28 cellular contexts compared by ENCODE assay signal in genomic region chr3:128429751-128430150, GRCh38. TPM values are rescaled to one million over a fixed set of nuclear protein-coding genes. Genes with fewer than 3 reads are reported as not detected.
DNase-seq lines count a peak whose midpoint lies in the region; ATAC-seq, FAIRE-seq and TF ChIP-seq lines count a peak whose summit lies in the region.
"Had no signal": no experiment of that assay in that cellular context is flagged by ENCODE, and none has a peak within 500 bp of the region (broad histone marks: within the 10 kb centered on the region; RNA-seq: fewer than 3 reads in every experiment).

No MANE protein-coding gene starts in this region.

- H3K27ac Mint-ChIP-seq in glutamatergic neuron (ENCODE audit: unreplicated experiment) (no peak overlapping the region), neural crest cell (ENCODE audit: unreplicated experiment) (no peak overlapping the region)
- H3K27ac Mint-ChIP-seq: CD4-positive, alpha-beta T cell; CD8-positive, alpha-beta memory T cell; H9 had no signal

- H3K36me3 ChIP-seq in HepG2 (replicated peaks in 1 of 2; ENCODE audit: control insufficient read depth in 1 of 2, insufficient read depth in 2 of 2, low read length in 2 of 2) (no peaks in the 10 kb centered on the region), right lobe of liver (no peaks in the 10 kb centered on the region), MG63 (no peaks in the 10 kb centered on the region), stomach (no peaks in the 10 kb centered on the region)
- H3K36me3 ChIP-seq: BE2C; BLaER1 treated with 17β-estradiol and CSF1 and Interleukin-3, amounts not matched to agents 10 nM and 100 nM had no signal

- H3K79me2 ChIP-seq in HepG2 (ENCODE audit: insufficient read depth, low read length) = no peaks in the 10 kb centered on the region

- TF ChIP-seq EP300 in HepG2 (IDR thresholded peaks at IDR 0.05; ENCODE audit: low read depth in 2 of 2, low read length in 2 of 2) (no peak), HepG2 (CRISPR knock-in tag; IDR thresholded peaks at IDR 0.05; ENCODE audit: borderline replicate concordance) (no peak), stomach (IDR thresholded peaks at IDR 0.05) (no peak)

- no peak overlapping the region for H3K4me2 ChIP-seq in HepG2 (ENCODE audit: low read depth, low read length)
- H3K4me2 ChIP-seq: A549; BLaER1 treated with 17β-estradiol and CSF1 and Interleukin-3, amounts not matched to agents 10 nM and 100 nM had no signal

- peaks cover 18 to 60% of the 10 kb centered on the region in 2 experiments for H3K27me3 ChIP-seq in HepG2 (ENCODE audit: control insufficient read depth in 1 of 2, insufficient read depth in 2 of 2, low read length in 2 of 2)
- peaks cover 0 to 4% of the 10 kb centered on the region in 2 donors for H3K27me3 ChIP-seq in right lobe of liver
- no peaks in the 10 kb centered on the region for H3K27me3 ChIP-seq in MG63
- peaks cover 7 to 89% (median 46%) of the 10 kb centered on the region in 3 donors for H3K27me3 ChIP-seq in stomach
- H3K27me3 ChIP-seq: BE2C had no signal

- BruUV-seq in HepG2 (replicated peaks; lab: Mats Ljungman, UMichigan) = no TSS peak

- WGBS in HepG2 (ENCODE audit: low lambda C conversion rate) = 40% methylated on average over 2 of the region's 8 CpGs
- WGBS in right lobe of liver (ENCODE audit: insufficient coverage, low coverage, low lambda C conversion rate, missing lambda C conversion rate) = no CpG with 5 or more reads among the region's 8 CpGs
- 86 to 91% (median 87%) methylated on average over 8 of the region's 8 CpGs for WGBS in stomach, 5 donors

- H3K27ac ChIP-seq in HepG2 (ENCODE audit: extremely low read length, insufficient read depth, low read length) (no peak overlapping the region), right lobe of liver (no peak overlapping the region), stomach (no peak overlapping the region)
- H3K27ac ChIP-seq: A549; BLaER1 treated with 17β-estradiol and CSF1 and Interleukin-3, amounts not matched to agents 10 nM and 100 nM; GM23248 had no signal

- H3K36me3 Mint-ChIP-seq in glutamatergic neuron (ENCODE audit: unreplicated experiment) = no peaks in the 10 kb centered on the region
- no peaks in the 10 kb centered on the region for H3K36me3 Mint-ChIP-seq in neural crest cell (ENCODE audit: low read depth)
- H3K36me3 Mint-ChIP-seq: CD14-positive monocyte; CD8-positive, alpha-beta memory T cell had no signal

- no peak overlapping the region for H2AFZ ChIP-seq in HepG2 (ENCODE audit: low read length)
- H2AFZ ChIP-seq: GM23248 had no signal

- no peak overlapping the region for H3K4me3 Mint-ChIP-seq in glutamatergic neuron (ENCODE audit: unreplicated experiment)
- H3K4me3 Mint-ChIP-seq in neural crest cell = peak overlapping the region; percentile 66
- H3K4me3 Mint-ChIP-seq: CD14-positive monocyte; CD4-positive, alpha-beta T cell; CD8-positive, alpha-beta memory T cell had no signal

- H3K4me1 ChIP-seq in HepG2 (ENCODE audit: insufficient read depth, low read length) (peaks cover 22% of the 10 kb centered on the region; the same call in 1 of the 2 replicates), right lobe of liver (peaks cover 0 to 15% (median 0%) of the 10 kb centered on the region in 4 donors), stomach (peaks cover 17 to 30% (median 27%) of the 10 kb centered on the region in 4 donors)

- peaks cover 11% of the 10 kb centered on the region for H3K27me3 Mint-ChIP-seq in glutamatergic neuron (ENCODE audit: unreplicated experiment)
- H3K27me3 Mint-ChIP-seq in neural crest cell (ENCODE audit: low read depth) = peaks cover 82% of the 10 kb centered on the region

- ATAC-seq in HepG2 (no peak), right lobe of liver (no peak)
- ATAC-seq: A549, GM12878, HCT116 had no signal

- H3K9me3 ChIP-seq in HepG2 (ENCODE audit: low read length) (no peaks in the 10 kb centered on the region), right lobe of liver (no peaks in the 10 kb centered on the region), MG63 (no peaks in the 10 kb centered on the region), stomach (no peaks in the 10 kb centered on the region)
- H3K9me3 ChIP-seq: A549; BE2C; BLaER1 treated with 17β-estradiol and CSF1 and Interleukin-3, amounts not matched to agents 10 nM and 100 nM had no signal

- TF ChIP-seq POLR2A in HepG2 (IDR thresholded peaks at IDR 0.05; ENCODE audit: insufficient read depth in 1 of 2, low read depth in 2 of 2, low read length in 2 of 2) = no peak
- TF ChIP-seq POLR2A in right lobe of liver (IDR thresholded peaks at IDR 0.05) = no peak
- no peak for TF ChIP-seq POLR2A in stomach (IDR thresholded peaks at IDR 0.05)

- no peaks in the 10 kb centered on the region for H4K20me1 ChIP-seq in HepG2 (ENCODE audit: insufficient read depth, low read length)

- TF ChIP-seq CTCF in HepG2 (CRISPR knock-in tag; IDR thresholded peaks at IDR 0.05) = no peak
- TF ChIP-seq CTCF in right lobe of liver (IDR thresholded peaks at IDR 0.05) = no peak
- no peak for TF ChIP-seq CTCF in glutamatergic neuron (IDR thresholded peaks at IDR 0.05; ENCODE audit: partially characterized antibody, unreplicated experiment)
- no peak for TF ChIP-seq CTCF in neural crest cell (conservative IDR thresholded peaks at IDR 0.05)
- TF ChIP-seq CTCF in stomach (IDR thresholded peaks at IDR 0.05) = no peak

- H3K4me1 Mint-ChIP-seq in glutamatergic neuron (ENCODE audit: low read depth, unreplicated experiment) (peaks cover 16% of the 10 kb centered on the region), neural crest cell (peaks cover 31% of the 10 kb centered on the region)

- in situ Hi-C loops in HepG2 (cut with HindIII; ENCODE audit: extremely low pct_ligation_motif_present, low pct_unique_long_range_greater_than_20kb) = loop anchor here (5.0 kb wide), 1 partner anchor 58 kb away; no protein-coding TSS in a partner anchor

- intact Hi-C loops in HepG2 (cut with micrococcal nuclease; ENCODE audit: unreplicated experiment) = loop anchor here (5.0 to 10.0 kb wide), 3 partner anchors 107 to 257 kb away; no protein-coding TSS in a partner anchor
- intact Hi-C loops in right lobe of liver (cut with DNase I) = loop anchor here (5.0 to 10.0 kb wide), 2 partner anchors 68 to 155 kb away; no protein-coding TSS in a partner anchor
- intact Hi-C loops in posterior vena cava (cut with DNase I) = loop anchor here (5.0 kb wide), 3 partner anchors 63 to 178 kb away; partner anchors contain the start of gene GATA2 (in 1 of the 2)
- intact Hi-C loops in stomach (cut with DNase I; ENCODE audit: low total_unique reads) = loop anchor here (5.0 to 10.0 kb wide), 3 partner anchors 63 to 178 kb away; partner anchors contain the start of gene GATA2

- H3K4me3 ChIP-seq in HepG2 (replicated peaks in 1 of 3; ENCODE audit: insufficient read depth in 1 of 3, low read depth in 2 of 3, low read length in 3 of 3) = no peak overlapping the region
- no peak overlapping the region for H3K4me3 ChIP-seq in right lobe of liver
- H3K4me3 ChIP-seq in MG63 = no peak overlapping the region
- H3K4me3 ChIP-seq in stomach = no peak overlapping the region
- H3K4me3 ChIP-seq: A549; BLaER1 treated with 17β-estradiol and CSF1 and Interleukin-3, amounts not matched to agents 10 nM and 100 nM; GM12878; GM23248 had no signal

- TF ChIP-seq RAD21 in HepG2 (CRISPR knock-in tag; IDR thresholded peaks at IDR 0.05) = no peak

- peaks cover 15% of the 10 kb centered on the region for H3K9me3 Mint-ChIP-seq in glutamatergic neuron (ENCODE audit: unreplicated experiment)
- H3K9me3 Mint-ChIP-seq in neural crest cell = no peaks in the 10 kb centered on the region
- H3K9me3 Mint-ChIP-seq: CD4-positive, alpha-beta T cell; CD8-positive, alpha-beta memory T cell; H9 had no signal

- CTCF ChIA-PET in HepG2 (lab: Yijun Ruan, JAX; ENCODE audit: low intra/inter-chr PET ratio, low total read pairs) = no interaction called here

- POLR2A ChIA-PET in HepG2 (lab: Yijun Ruan, JAX) = no interaction called here

- DNase-seq in HepG2 (ENCODE audit: low spot score) = no peak
- no peak for DNase-seq in right lobe of liver
- peak; percentile 10 for DNase-seq in glutamatergic neuron
- no peak for DNase-seq in neural crest cell (ENCODE audit: low read depth, low spot score)
- DNase-seq in posterior vena cava (ENCODE audit: low spot score) = peak; percentile 69
- no peak for DNase-seq in T1000 (lab: John Stamatoyannopoulos, UW)
- no peak for DNase-seq in MG63
- DNase-seq in stomach = no peak
- DNase-seq: 8988T; ACHN; AML-193; BE2C; CD4-positive, alpha-beta T cell; CD8-positive, alpha-beta memory T cell; DMS 273 treated with DMSO at 0.1 percent for 48 hours; DMS79; EL; GDM1; GM23248; H9 had no signal

- no peak overlapping the region for H3K9ac ChIP-seq in HepG2 (ENCODE audit: insufficient read depth, low read depth, low read length)
- H3K9ac ChIP-seq: BLaER1 treated with 17β-estradiol and CSF1 and Interleukin-3, amounts not matched to agents 10 nM and 100 nM; GM23248 had no signal

- FAIRE-seq in HepG2 (lab: Jason Lieb, UNC) = no peak
- FAIRE-seq: A549, D721Med, GM12878, GM19239 had no signal

RNA-seq across cellular contexts. Expression of gene DNAJB8, which starts 36.9 kb away (rescaled TPM):
- not detected in 2 replicates for total RNA-seq in HepG2 (2016; rRNA removed; fragmentation: Illumina TruSeq; extraction: Trizol)
- not detected in 2 replicates for total RNA-seq in HepG2 (2016; cell fraction: cytosol; rRNA removed; fragmentation: Illumina TruSeq; extraction: Trizol; ENCODE audit: low read depth)
- not detected in 2 replicates for total RNA-seq in HepG2 (2016; cell fraction: insoluble cytoplasmic fraction; rRNA removed; fragmentation: Illumina TruSeq; extraction: Trizol)
- total RNA-seq in HepG2 (2016; cell fraction: membrane; rRNA removed; fragmentation: Illumina TruSeq; extraction: Trizol) = not detected in 2 replicates
- not detected in 2 replicates for total RNA-seq in HepG2 (2016; cell fraction: nucleus; rRNA removed; fragmentation: Illumina TruSeq; extraction: Trizol)
- polyA plus RNA-seq in HepG2 (2011; rRNA removed) = not detected in 2 replicates
- not detected in 2 replicates for polyA plus RNA-seq in HepG2 (2011; cell fraction: cytosol; rRNA removed)
- not detected in 2 replicates for polyA plus RNA-seq in HepG2 (2011; cell fraction: nucleus; rRNA removed)
- not detected in 2 replicates for polyA plus RNA-seq in HepG2 (2012)
- not detected in 2 replicates for polyA plus RNA-seq in HepG2 (2016; cell fraction: cytosol; fragmentation: Illumina TruSeq; extraction: Trizol; ENCODE audit: low read depth)
- polyA plus RNA-seq in HepG2 (2016; cell fraction: insoluble cytoplasmic fraction; fragmentation: Illumina TruSeq; extraction: Trizol; ENCODE audit: low read depth) = not detected in 2 replicates
- not detected in 2 replicates for polyA plus RNA-seq in HepG2 (2016; cell fraction: membrane; fragmentation: Illumina TruSeq; extraction: Trizol; ENCODE audit: low read depth)
- not detected in 2 replicates for polyA plus RNA-seq in HepG2 (2016; cell fraction: nucleus; fragmentation: Illumina TruSeq; extraction: Trizol; ENCODE audit: insufficient read depth, low read depth)
- not detected in 2 replicates for polyA minus RNA-seq in HepG2 (2011; rRNA and poly(A)+ RNA removed; ENCODE audit: low replicate concordance)
- polyA minus RNA-seq in HepG2 (2011; cell fraction: cytosol; rRNA and poly(A)+ RNA removed) = not detected in 2 replicates
- not detected in 2 replicates for polyA minus RNA-seq in HepG2 (2011; cell fraction: nucleus; rRNA and poly(A)+ RNA removed)
- total RNA-seq in right lobe of liver = not detected
- not detected for total RNA-seq in glutamatergic neuron (ENCODE audit: unreplicated experiment)
- not detected in 2 replicates for total RNA-seq in neural crest cell
- not detected for total RNA-seq in posterior vena cava
- total RNA-seq in MG63 (2014; rRNA removed; shearing (Covaris generic); ENCODE audit: low replicate concordance) = not detected in 2 replicates
- total RNA-seq in stomach = not detected
- not detected for polyA plus RNA-seq in stomach
- total RNA-seq: CD4-positive, alpha-beta T cell; CD8-positive, alpha-beta memory T cell; GM12878; GM23248; H4; H9 had no signal
- polyA plus RNA-seq: A549; CD14-positive monocyte; CD8-positive, alpha-beta memory T cell; GM12878; GM23248 had no signal

Comparison
In these comparisons a context has a peak if more than half of its experiments do, and no peak if none do; other contexts are left out.
1. DNase-seq: peak in glutamatergic neuron (single experiment) and posterior vena cava (single experiment); none in HepG2 (single experiment), right lobe of liver (0 of 3), neural crest cell (single experiment), T1000 (single experiment), MG63 (single experiment) and stomach (single experiment).